In the genomic region with DNA sequence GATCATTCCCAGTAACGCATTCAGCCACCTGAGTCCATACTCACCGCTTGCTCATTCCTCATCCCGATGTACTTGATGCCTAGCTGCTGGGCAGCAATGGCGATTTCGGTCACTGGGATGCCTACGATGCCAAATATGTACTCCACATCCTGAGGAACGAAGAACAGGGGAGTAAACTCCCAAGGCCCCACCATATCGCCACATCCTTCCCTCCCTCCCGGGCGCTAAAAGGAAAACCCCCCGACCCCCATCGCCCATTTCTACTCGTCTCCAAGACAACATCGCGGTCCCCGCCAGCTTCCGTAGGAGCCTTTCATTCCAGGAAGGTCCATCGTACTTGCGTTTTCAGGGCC, we compare ENCODE assay signal across 8 cellular contexts. TPM values are rescaled to one million over a fixed set of nuclear protein-coding genes. Genes with fewer than 3 reads are reported as not detected.
DNase-seq lines count a peak whose midpoint lies in the region; ATAC-seq and TF ChIP-seq lines count a peak whose summit lies in the region.

No MANE protein-coding gene starts in this region.

- no peak for TF ChIP-seq POLR2A in erythroblast (IDR thresholded peaks at IDR 0.05; ENCODE audit: low read length)

- peak overlapping the region; percentile 98 for H3K9ac ChIP-seq in HUES64 (ENCODE audit: low read depth, low read length)
- H3K9ac ChIP-seq in muscle layer of colon (ENCODE audit: low read length): peak overlapping the region; percentile 77

- H3K4me3 ChIP-seq in HUES64 (ENCODE audit: low read length) (peak overlapping the region; percentile 82), muscle layer of colon (ENCODE audit: low read depth in 1 of 2, low read length in 2 of 2) (peak overlapping the region; percentile 69 to 100)

- DNase-seq in AG08395 (ENCODE audit: low spot score) (peak; percentile 16), erythroblast (lab: John Stamatoyannopoulos, UW) (no peak), NCI-H526 treated with DMSO at 0.1 percent for 48 hours (lab: John Stamatoyannopoulos, UW) (no peak), LoVo (ENCODE audit: low spot score) (no peak)

- H3K27me3 ChIP-seq in HUES64 (ENCODE audit: insufficient read depth, low read length) (no peaks in the 10 kb centered on the region), muscle layer of colon (ENCODE audit: control insufficient read depth in 1 of 2, insufficient read depth in 2 of 2, low read length in 2 of 2) (no peaks in the 10 kb centered on the region)

- H3K36me3 ChIP-seq in HUES64 (ENCODE audit: insufficient read depth, low read length) (peaks cover 43% of the 10 kb centered on the region), muscle layer of colon (ENCODE audit: insufficient read depth, low read length) (peaks cover 17% of the 10 kb centered on the region)

- WGBS in HUES64: under 1% methylated on average over 19 of the region's 19 CpGs

- peak; percentile 8 for ATAC-seq in GM21423 (IDR thresholded peaks at IDR 0.05; ENCODE audit: unreplicated experiment)

- H3K27ac ChIP-seq in HUES64 (ENCODE audit: low read depth, low read length): peak overlapping the region; percentile 62; the same call in 1 of the 2 replicates
- H3K27ac ChIP-seq in cingulate gyrus (ENCODE audit: low read depth, low read length): peak overlapping the region; percentile 86
- H3K27ac ChIP-seq in muscle layer of colon (ENCODE audit: low read depth, low read length): peak overlapping the region; percentile 83

- H3K9me3 ChIP-seq in HUES64 (ENCODE audit: insufficient read depth, low read depth, low read length) (peaks cover 2% of the 10 kb centered on the region; the same call in 1 of the 2 replicates), muscle layer of colon (ENCODE audit: low read length) (no peaks in the 10 kb centered on the region)

- H3K4me1 ChIP-seq in HUES64 (ENCODE audit: insufficient read depth, low read length): no peaks in the 10 kb centered on the region
- H3K4me1 ChIP-seq in muscle layer of colon (ENCODE audit: insufficient read depth, low read length): peaks cover 9% of the 10 kb centered on the region

RNA-seq across cellular contexts. Expression of gene HACL1, which starts 0.3 kb away (rescaled TPM):
- polyA plus RNA-seq in HUES64 (2013, experiment 1 of 2): 32.0 TPM
- 33.8 TPM for polyA plus RNA-seq in HUES64 (2013, experiment 2 of 2)

RNA-seq across cellular contexts. Expression of gene BTD, which starts 0.5 kb away (rescaled TPM):
- 13.7 TPM for polyA plus RNA-seq in HUES64 (2013, experiment 1 of 2)
- polyA plus RNA-seq in HUES64 (2013, experiment 2 of 2): 15.6 TPM
